ENCODE assay signal across 7 cellular contexts in the genomic region with DNA sequence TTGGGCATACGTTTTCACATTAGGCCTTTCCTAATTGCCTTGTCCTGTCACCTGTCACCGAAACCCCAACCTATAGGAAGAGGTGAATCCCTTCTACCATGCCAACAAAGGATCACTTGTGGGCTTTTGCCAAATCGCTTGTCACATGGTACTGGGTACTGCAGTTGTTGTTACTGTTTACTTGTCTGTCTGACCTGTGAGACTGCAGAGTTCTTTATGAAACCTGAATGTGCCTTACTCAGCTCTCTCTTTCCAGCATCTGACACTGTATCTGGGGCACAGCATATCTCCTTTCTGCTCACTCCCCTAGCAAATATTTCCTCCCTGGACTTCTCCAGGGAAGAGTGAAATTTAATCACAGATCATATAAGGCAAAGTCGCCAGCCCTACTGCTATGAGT.
"Had no signal": no experiment of that assay in that cellular context is flagged by ENCODE, and none has a peak within 500 bp of the region (broad histone marks: within the 10 kb centered on the region; RNA-seq: fewer than 3 reads in every experiment).

No MANE protein-coding gene starts in this region.

- DNase-seq: GM23248, GOT3, H7, HFFc6, IMR-90 had no signal

- H3K4me3 ChIP-seq: GM23248, HAP-1 had no signal

- H3K9me3 ChIP-seq: HAP-1 had no signal

- H3K4me1 ChIP-seq: HAP-1 had no signal

- ATAC-seq: HCT116 had no signal

- H3K27ac ChIP-seq: GM23248 had no signal

- H3K9ac ChIP-seq: GM23248 had no signal

- H3K36me3 ChIP-seq: HAP-1 had no signal
